11 cellular contexts compared by ENCODE assay signal in genomic region chr22:40452730-40453487, GRCh38.
DNase-seq lines count a peak whose midpoint lies in the region; ATAC-seq and TF ChIP-seq lines count a peak whose summit lies in the region.
"Had no signal": no experiment of that assay in that cellular context is flagged by ENCODE, and none has a peak within 500 bp of the region (broad histone marks: within the 10 kb centered on the region; RNA-seq: fewer than 3 reads in every experiment).

No MANE protein-coding gene starts in this region.

- TF ChIP-seq CTCF in OCI-LY7 (conservative IDR thresholded peaks at IDR 0.05; ENCODE audit: low read length) = no peak
- no peak for TF ChIP-seq CTCF in stomach (IDR thresholded peaks at IDR 0.05)

- no peaks in the 10 kb centered on the region for H3K27me3 ChIP-seq in right cardiac atrium (ENCODE audit: control insufficient read depth, insufficient read depth)
- H3K27me3 ChIP-seq in stomach = no peaks in the 10 kb centered on the region
- H3K27me3 ChIP-seq: BLaER1 had no signal

- peaks cover 91% of the 10 kb centered on the region for H3K79me2 ChIP-seq in OCI-LY7 (ENCODE audit: insufficient read depth, low read depth, low read length)

- ATAC-seq in activated T-cell treated with anti-CD3 and anti-CD28 coated beads, Interleukin-2, amount 50 U/mL, for 4 hours = no peak
- ATAC-seq in right cardiac atrium (peak; percentile 9 to 36), HG02571 (IDR thresholded peaks at IDR 0.05; ENCODE audit: unreplicated experiment) (no peak)

- no peak overlapping the region for H3K4me3 Mint-ChIP-seq in activated T-cell treated with anti-CD3 and anti-CD28 coated beads, Interleukin-2, amount 50 U/mL, for 24 hours
- H3K4me3 Mint-ChIP-seq in activated T-cell treated with anti-CD3 and anti-CD28 coated beads, Interleukin-2, amount 50 U/mL, for 4 hours = no peak overlapping the region
- H3K4me3 Mint-ChIP-seq in activated CD4-positive, alpha-beta memory T cell treated with anti-CD3 and anti-CD28 coated beads for 36 hours = no peak overlapping the region

- H3K27ac ChIP-seq in OCI-LY7 (ENCODE audit: low read depth, low read length, poor library complexity, severe bottlenecking) (no peak overlapping the region), right cardiac atrium (ENCODE audit: low read length) (no peak overlapping the region), stomach (peak overlapping the region in 3 of 5 donors; percentile 6 to 49 (median 42))
- H3K27ac ChIP-seq: BLaER1 had no signal

- peak overlapping the region; percentile 28 for H3K27ac Mint-ChIP-seq in activated T-cell treated with anti-CD3 and anti-CD28 coated beads, Interleukin-2, amount 50 U/mL, for 24 hours
- no peak overlapping the region for H3K27ac Mint-ChIP-seq in activated CD4-positive, alpha-beta memory T cell treated with anti-CD3 and anti-CD28 coated beads for 36 hours

- POLR2A ChIA-PET in OCI-LY7 (lab: Charles Lee) = interaction anchor here (0.7 to 1.5 kb wide), 3 partner anchors 9 to 184 kb away, joined by 5 to 7 read pairs (median 6); partner anchors contain the start of gene MRTFA
- POLR2A ChIA-PET in activated CD4-positive, alpha-beta memory T cell treated with anti-CD3 and anti-CD28 coated beads for 36 hours (lab: Charles Lee) = interaction anchor here (1.7 kb wide), 1 partner anchor 10 kb away, joined by 3 read pairs; no protein-coding TSS in a partner anchor

- TF ChIP-seq EP300 in stomach (IDR thresholded peaks at IDR 0.05) = no peak

- H2AFZ ChIP-seq in OCI-LY7 (ENCODE audit: low read length) = no peak overlapping the region

- no peaks in the 10 kb centered on the region for H3K27me3 Mint-ChIP-seq in activated T-cell treated with anti-CD3 and anti-CD28 coated beads, Interleukin-2, amount 50 U/mL, for 24 hours
- no peaks in the 10 kb centered on the region for H3K27me3 Mint-ChIP-seq in activated T-cell treated with anti-CD3 and anti-CD28 coated beads, Interleukin-2, amount 50 U/mL, for 4 hours (ENCODE audit: low read depth)
- H3K27me3 Mint-ChIP-seq in activated CD4-positive, alpha-beta memory T cell treated with anti-CD3 and anti-CD28 coated beads for 36 hours = no peaks in the 10 kb centered on the region

- H3K4me3 ChIP-seq in OCI-LY7 (ENCODE audit: low read depth, low read length, poor library complexity, severe bottlenecking) (no peak overlapping the region), right cardiac atrium (ENCODE audit: low read length) (no peak overlapping the region), stomach (no peak overlapping the region)
- H3K4me3 ChIP-seq: BLaER1 had no signal

- 72% methylated on average over 11 of the region's 11 CpGs for WGBS in right cardiac atrium
- 73 to 78% (median 76%) methylated on average over 11 of the region's 11 CpGs for WGBS in stomach, 5 donors

- H3K9me2 ChIP-seq in OCI-LY7 (ENCODE audit: insufficient read depth, low read length) = no peaks in the 10 kb centered on the region

- peak overlapping the region; percentile 34; the same call in 1 of the 2 replicates for H3K4me2 ChIP-seq in OCI-LY7 (ENCODE audit: low read length)
- H3K4me2 ChIP-seq: BLaER1 had no signal

- BruUV-seq in OCI-LY7 (replicated peaks; lab: Mats Ljungman, UMichigan) = no TSS peak

- no peak for TF ChIP-seq POLR2A in stomach (IDR thresholded peaks at IDR 0.05)

- H3K9me3 Mint-ChIP-seq in activated T-cell treated with anti-CD3 and anti-CD28 coated beads, Interleukin-2, amount 50 U/mL, for 24 hours = no peaks in the 10 kb centered on the region
- H3K9me3 Mint-ChIP-seq in activated T-cell treated with anti-CD3 and anti-CD28 coated beads, Interleukin-2, amount 50 U/mL, for 4 hours = no peaks in the 10 kb centered on the region
- no peaks in the 10 kb centered on the region for H3K9me3 Mint-ChIP-seq in activated CD4-positive, alpha-beta memory T cell treated with anti-CD3 and anti-CD28 coated beads for 36 hours

- H3K36me3 Mint-ChIP-seq in activated T-cell treated with anti-CD3 and anti-CD28 coated beads, Interleukin-2, amount 50 U/mL, for 24 hours (ENCODE audit: low read depth) = peaks cover 27% of the 10 kb centered on the region
- H3K36me3 Mint-ChIP-seq in activated T-cell treated with anti-CD3 and anti-CD28 coated beads, Interleukin-2, amount 50 U/mL, for 4 hours (ENCODE audit: insufficient read depth) = peaks cover 9% of the 10 kb centered on the region
- H3K36me3 Mint-ChIP-seq in activated CD4-positive, alpha-beta memory T cell treated with anti-CD3 and anti-CD28 coated beads for 36 hours = peaks cover 7% of the 10 kb centered on the region

- CTCF ChIA-PET in OCI-LY7 (lab: Charles Lee; ENCODE audit: unreplicated experiment) = no interaction called here
- CTCF ChIA-PET in activated CD4-positive, alpha-beta memory T cell treated with anti-CD3 and anti-CD28 coated beads for 36 hours (lab: Charles Lee) = interaction anchor here (0.5 to 1.8 kb wide), 5 partner anchors 9 to 702 kb away, joined by 3 to 6 read pairs (median 3); no protein-coding TSS in a partner anchor

- intact Hi-C loops in OCI-LY7 (cut with micrococcal nuclease; ENCODE audit: unreplicated experiment) = no loop called here
- intact Hi-C loops in right cardiac atrium (cut with DNase I) = loop anchor here in 1 of 4 donors (5.0 kb wide), 1 partner anchor 34 kb away; no protein-coding TSS in a partner anchor
- intact Hi-C loops in stomach (cut with DNase I; ENCODE audit: low total_unique reads) = no loop called here
- intact Hi-C loops in activated CD4-positive, alpha-beta memory T cell treated with anti-CD3 and anti-CD28 coated beads for 36 hours (cut with micrococcal nuclease) = no loop called here

- H3K36me3 ChIP-seq in OCI-LY7 (ENCODE audit: insufficient read depth, low read length) (peaks cover 69% of the 10 kb centered on the region), stomach (no peaks in the 10 kb centered on the region)

- H3K9me3 ChIP-seq in OCI-LY7 (ENCODE audit: low read length) = no peaks in the 10 kb centered on the region
- H3K9me3 ChIP-seq in right cardiac atrium (ENCODE audit: control insufficient read depth, low read length) = no peaks in the 10 kb centered on the region
- H3K9me3 ChIP-seq in stomach = no peaks in the 10 kb centered on the region
- H3K9me3 ChIP-seq: BLaER1 had no signal

- H3K4me1 ChIP-seq in OCI-LY7 (ENCODE audit: insufficient read depth, low read length, poor library complexity, severe bottlenecking) = peaks cover 49% of the 10 kb centered on the region
- H3K4me1 ChIP-seq in right cardiac atrium (ENCODE audit: control insufficient read depth, insufficient read depth, low read length) = peaks cover 18% of the 10 kb centered on the region
- peaks cover 18 to 81% (median 44%) of the 10 kb centered on the region in 4 donors for H3K4me1 ChIP-seq in stomach

- H4K20me1 ChIP-seq in OCI-LY7 (ENCODE audit: insufficient read depth, low read length) = no peaks in the 10 kb centered on the region

- peaks cover 76% of the 10 kb centered on the region for H3K4me1 Mint-ChIP-seq in activated T-cell treated with anti-CD3 and anti-CD28 coated beads, Interleukin-2, amount 50 U/mL, for 24 hours (ENCODE audit: low read depth)
- peaks cover 79% of the 10 kb centered on the region for H3K4me1 Mint-ChIP-seq in activated T-cell treated with anti-CD3 and anti-CD28 coated beads, Interleukin-2, amount 50 U/mL, for 4 hours (ENCODE audit: low read depth)
- H3K4me1 Mint-ChIP-seq in activated CD4-positive, alpha-beta memory T cell treated with anti-CD3 and anti-CD28 coated beads for 36 hours (ENCODE audit: low read depth) = peaks cover 59% of the 10 kb centered on the region

- DNase-seq in activated T-cell treated with anti-CD3 and anti-CD28 coated beads, Interleukin-2, amount 50 U/mL, for 24 hours = no peak
- DNase-seq in activated T-cell treated with anti-CD3 and anti-CD28 coated beads, Interleukin-2, amount 50 U/mL, for 4 hours = no peak
- DNase-seq in OCI-LY7 (ENCODE audit: low spot score) (no peak), right cardiac atrium (no peak), stomach (no peak), HUDEP-2 (lab: John Stamatoyannopoulos, UW; ENCODE audit: unreplicated experiment in 76 of 76) (no peak)
- DNase-seq in activated CD4-positive, alpha-beta memory T cell treated with anti-CD3 and anti-CD28 coated beads for 36 hours = no peak
- DNase-seq: NCI-H774, T-helper 1 cell had no signal

Comparison
In these comparisons a context has a peak if more than half of its experiments do, and no peak if none do; other contexts are left out.
1. ATAC-seq: peak in right cardiac atrium (2 of 2); none in activated T-cell treated with anti-CD3 and anti-CD28 coated beads, Interleukin-2, amount 50 U/mL, for 4 hours (0 of 2) and HG02571 (single experiment).
2. H3K27ac ChIP-seq: peak in stomach (3 of 5); none in OCI-LY7 (single experiment) and right cardiac atrium (single experiment).